1 cellular context compared by ENCODE assay signal in the genomic region with DNA sequence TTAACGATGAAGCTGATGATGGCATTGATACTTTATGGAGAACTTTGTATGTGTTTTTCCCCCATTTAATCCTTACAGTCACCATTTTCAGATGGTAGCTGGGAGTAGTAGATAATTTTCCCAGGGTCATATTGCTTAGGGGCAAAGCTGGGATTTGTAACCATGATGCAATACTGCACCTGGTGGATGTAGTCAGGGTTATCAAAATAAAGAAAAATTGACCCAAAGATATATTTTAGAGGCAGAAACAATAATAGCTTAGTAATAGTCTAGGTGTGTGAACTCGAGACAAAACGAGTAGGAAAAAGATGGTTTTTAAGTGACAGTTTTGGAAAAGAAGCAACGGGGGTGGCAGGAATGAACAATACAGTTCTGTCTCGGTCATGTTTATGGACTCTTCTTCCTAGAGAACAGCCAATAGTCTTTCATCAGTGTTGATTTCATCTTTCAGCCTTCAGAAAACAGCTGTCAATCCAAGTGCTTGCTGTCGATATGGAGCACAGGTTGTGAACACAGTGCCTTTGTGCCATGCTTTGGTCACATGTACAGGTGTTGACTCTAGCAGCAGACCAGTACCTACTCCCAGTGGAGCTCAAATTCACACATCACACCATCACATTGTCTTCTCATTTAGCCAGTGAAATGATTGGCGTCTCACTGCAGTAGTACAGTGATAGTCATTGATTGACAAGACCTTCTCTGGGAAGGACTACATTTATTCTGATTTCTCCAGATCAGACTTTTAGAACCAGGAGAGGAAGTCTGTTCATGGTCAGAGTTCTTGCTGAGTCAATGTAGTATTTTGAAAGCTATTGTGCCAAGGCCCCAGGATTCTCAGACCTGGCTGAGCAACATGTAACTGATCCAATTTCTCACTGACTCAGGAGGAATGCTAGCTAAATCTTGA.
A peak's percentile ranks its signal among the peaks of the same experiment; 100 is the strongest.
TF ChIP-seq lines count a peak whose summit lies in the region.

No MANE protein-coding gene starts in this region.

TF ChIP-seq in HepG2, 621 proteins besides CTCF, POLR2A, EP300 and RAD21 (continued from another document and continues in another):
- TF ChIP-seq NFAT5 (CRISPR knock-in tag; IDR thresholded peaks at IDR 0.05) (no peak), SAP130 (CRISPR knock-in tag; IDR thresholded peaks at IDR 0.05; ENCODE audit: low read depth) (peak; percentile 98), ATF2 (CRISPR knock-in tag; IDR thresholded peaks at IDR 0.05) (peak; percentile 92; the same call in 1 of the 2 replicates), ZSCAN21 (CRISPR knock-in tag; IDR thresholded peaks at IDR 0.05; ENCODE audit: borderline replicate concordance) (peak; percentile 96), FUBP1 (CRISPR knock-in tag; IDR thresholded peaks at IDR 0.05; ENCODE audit: borderline replicate concordance) (peak; percentile 98; the same call in 1 of the 2 replicates), ZGPAT (CRISPR knock-in tag; IDR thresholded peaks at IDR 0.05) (peak; percentile 98), RARG (CRISPR knock-in tag; IDR thresholded peaks at IDR 0.05; ENCODE audit: low read depth) (0 out of 2 replicates have a peak, but pooled peaks have one; percentile 74), MTA1 (CRISPR knock-in tag; IDR thresholded peaks at IDR 0.05; ENCODE audit: borderline replicate concordance) (no peak; the same call in 1 of the 2 replicates), ZZZ3 (CRISPR knock-in tag; IDR thresholded peaks at IDR 0.05; ENCODE audit: borderline replicate concordance) (no peak; the same call in 1 of the 2 replicates), RFX3 (CRISPR knock-in tag; IDR thresholded peaks at IDR 0.05) (no peak; the same call in 1 of the 2 replicates), ZNF317 (CRISPR knock-in tag; IDR thresholded peaks at IDR 0.05) (peak; percentile 92), NFIC (IDR thresholded peaks at IDR 0.05; ENCODE audit: low read length) (peak; percentile 88), EEA1 (CRISPR knock-in tag; IDR thresholded peaks at IDR 0.05; ENCODE audit: borderline replicate concordance) (0 out of 2 replicates have a peak, but pooled peaks have one; percentile 64), ZNF224 (CRISPR knock-in tag; IDR thresholded peaks at IDR 0.05) (peak; percentile 41; the same call in 1 of the 2 replicates), MYC (CRISPR knock-in tag; IDR thresholded peaks at IDR 0.05; ENCODE audit: borderline replicate concordance) (peak; percentile 79), ZNF788 (CRISPR knock-in tag; IDR thresholded peaks at IDR 0.05; ENCODE audit: borderline replicate concordance) (peak; percentile 82; the same call in 1 of the 2 replicates), HNF1A (IDR thresholded peaks at IDR 0.05; ENCODE audit: low read depth) (peak; percentile 57; the same call in 1 of the 2 replicates), HNF1A (CRISPR knock-in tag; IDR thresholded peaks at IDR 0.05; ENCODE audit: borderline replicate concordance) (peak; percentile 86; the same call in 1 of the 2 replicates), ARNTL (CRISPR knock-in tag; IDR thresholded peaks at IDR 0.05) (peak; percentile 97), ZNF598 (CRISPR knock-in tag; IDR thresholded peaks at IDR 0.05; ENCODE audit: borderline replicate concordance) (peak; percentile 76; the same call in 1 of the 2 replicates), HMG20A (CRISPR knock-in tag; IDR thresholded peaks at IDR 0.05; ENCODE audit: borderline replicate concordance) (peak; percentile 96), SP1 (IDR thresholded peaks at IDR 0.05) (no peak), SP1 (CRISPR knock-in tag; IDR thresholded peaks at IDR 0.05) (no peak)
- TF ChIP-seq, protein P1, sequence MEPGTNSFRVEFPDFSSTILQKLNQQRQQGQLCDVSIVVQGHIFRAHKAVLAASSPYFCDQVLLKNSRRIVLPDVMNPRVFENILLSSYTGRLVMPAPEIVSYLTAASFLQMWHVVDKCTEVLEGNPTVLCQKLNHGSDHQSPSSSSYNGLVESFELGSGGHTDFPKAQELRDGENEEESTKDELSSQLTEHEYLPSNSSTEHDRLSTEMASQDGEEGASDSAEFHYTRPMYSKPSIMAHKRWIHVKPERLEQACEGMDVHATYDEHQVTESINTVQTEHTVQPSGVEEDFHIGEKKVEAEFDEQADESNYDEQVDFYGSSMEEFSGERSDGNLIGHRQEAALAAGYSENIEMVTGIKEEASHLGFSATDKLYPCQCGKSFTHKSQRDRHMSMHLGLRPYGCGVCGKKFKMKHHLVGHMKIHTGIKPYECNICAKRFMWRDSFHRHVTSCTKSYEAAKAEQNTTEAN (CRISPR knock-in tag; conservative IDR thresholded peaks at IDR 0.05) = peak; percentile 88
- TF ChIP-seq, protein P2, sequence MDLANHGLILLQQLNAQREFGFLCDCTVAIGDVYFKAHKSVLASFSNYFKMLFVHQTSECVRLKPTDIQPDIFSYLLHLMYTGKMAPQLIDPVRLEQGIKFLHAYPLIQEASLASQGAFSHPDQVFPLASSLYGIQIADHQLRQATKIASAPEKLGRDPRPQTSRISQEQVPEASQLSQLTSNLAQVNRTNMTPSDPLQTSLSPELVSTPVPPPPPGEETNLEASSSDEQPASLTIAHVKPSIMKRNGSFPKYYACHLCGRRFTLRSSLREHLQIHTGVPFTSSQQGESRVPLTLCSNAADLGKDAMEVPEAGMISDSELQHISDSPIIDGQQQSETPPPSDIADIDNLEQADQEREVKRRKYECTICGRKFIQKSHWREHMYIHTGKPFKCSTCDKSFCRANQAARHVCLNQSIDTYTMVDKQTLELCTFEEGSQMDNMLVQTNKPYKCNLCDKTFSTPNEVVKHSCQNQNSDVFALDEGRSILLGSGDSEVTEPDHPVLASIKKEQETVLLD (CRISPR knock-in tag; IDR thresholded peaks at IDR 0.05; ENCODE audit: low read depth) = 0 out of 2 replicates have a peak, but pooled peaks have one; percentile 31
- TF ChIP-seq, protein P3, sequence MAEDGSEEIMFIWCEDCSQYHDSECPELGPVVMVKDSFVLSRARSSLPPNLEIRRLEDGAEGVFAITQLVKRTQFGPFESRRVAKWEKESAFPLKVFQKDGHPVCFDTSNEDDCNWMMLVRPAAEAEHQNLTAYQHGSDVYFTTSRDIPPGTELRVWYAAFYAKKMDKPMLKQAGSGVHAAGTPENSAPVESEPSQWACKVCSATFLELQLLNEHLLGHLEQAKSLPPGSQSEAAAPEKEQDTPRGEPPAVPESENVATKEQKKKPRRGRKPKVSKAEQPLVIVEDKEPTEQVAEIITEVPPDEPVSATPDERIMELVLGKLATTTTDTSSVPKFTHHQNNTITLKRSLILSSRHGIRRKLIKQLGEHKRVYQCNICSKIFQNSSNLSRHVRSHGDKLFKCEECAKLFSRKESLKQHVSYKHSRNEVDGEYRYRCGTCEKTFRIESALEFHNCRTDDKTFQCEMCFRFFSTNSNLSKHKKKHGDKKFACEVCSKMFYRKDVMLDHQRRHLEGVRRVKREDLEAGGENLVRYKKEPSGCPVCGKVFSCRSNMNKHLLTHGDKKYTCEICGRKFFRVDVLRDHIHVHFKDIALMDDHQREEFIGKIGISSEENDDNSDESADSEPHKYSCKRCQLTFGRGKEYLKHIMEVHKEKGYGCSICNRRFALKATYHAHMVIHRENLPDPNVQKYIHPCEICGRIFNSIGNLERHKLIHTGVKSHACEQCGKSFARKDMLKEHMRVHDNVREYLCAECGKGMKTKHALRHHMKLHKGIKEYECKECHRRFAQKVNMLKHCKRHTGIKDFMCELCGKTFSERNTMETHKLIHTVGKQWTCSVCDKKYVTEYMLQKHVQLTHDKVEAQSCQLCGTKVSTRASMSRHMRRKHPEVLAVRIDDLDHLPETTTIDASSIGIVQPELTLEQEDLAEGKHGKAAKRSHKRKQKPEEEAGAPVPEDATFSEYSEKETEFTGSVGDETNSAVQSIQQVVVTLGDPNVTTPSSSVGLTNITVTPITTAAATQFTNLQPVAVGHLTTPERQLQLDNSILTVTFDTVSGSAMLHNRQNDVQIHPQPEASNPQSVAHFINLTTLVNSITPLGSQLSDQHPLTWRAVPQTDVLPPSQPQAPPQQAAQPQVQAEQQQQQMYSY (CRISPR knock-in tag; IDR thresholded peaks at IDR 0.05) = no peak
